20 cellular contexts compared by ENCODE assay signal in the genomic region with DNA sequence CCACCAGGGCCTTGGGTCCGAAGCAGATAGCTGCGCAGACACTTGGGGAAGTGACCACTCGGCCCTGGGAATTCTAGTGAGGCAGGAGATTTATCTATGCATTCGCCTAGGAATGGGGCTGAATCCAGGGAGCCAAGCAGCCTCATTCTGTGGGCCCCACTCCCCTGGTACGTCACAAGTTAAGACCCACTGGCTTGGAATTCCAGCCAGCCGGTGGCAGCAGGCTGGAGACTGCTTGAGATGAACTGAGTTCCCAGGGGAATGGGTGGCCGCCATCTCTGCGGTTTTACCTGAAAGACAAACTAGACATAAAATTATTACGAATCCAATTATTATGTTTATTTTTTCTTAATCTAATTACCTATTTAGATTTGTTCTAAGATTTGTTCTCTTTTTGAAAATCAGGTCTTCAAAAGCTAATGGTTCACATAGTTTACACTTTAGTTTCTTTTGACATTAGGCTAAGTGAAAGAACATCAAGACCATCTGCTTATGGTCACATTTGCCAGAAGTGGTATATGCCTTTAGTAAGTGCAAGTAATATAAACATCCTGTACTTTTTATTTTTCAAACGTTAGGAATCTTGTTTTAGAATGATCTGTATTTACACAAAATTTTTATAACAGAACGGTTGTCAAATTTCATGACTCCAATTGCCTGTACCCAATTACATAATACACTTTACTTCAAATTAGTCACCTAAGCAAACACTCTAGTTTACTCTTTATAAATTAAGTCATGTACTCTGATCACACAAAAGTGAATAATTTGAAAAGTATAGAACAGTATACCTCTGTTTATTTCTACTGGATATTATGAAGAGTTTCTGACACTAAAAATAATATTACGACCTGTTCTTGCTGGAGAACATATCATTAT.
DNase-seq lines count a peak whose midpoint lies in the region; ATAC-seq and TF ChIP-seq lines count a peak whose summit lies in the region.
"Had no signal": no experiment of that assay in that cellular context is flagged by ENCODE, and none has a peak within 500 bp of the region (broad histone marks: within the 10 kb centered on the region; RNA-seq: fewer than 3 reads in every experiment).

No MANE protein-coding gene starts in this region.

- peaks cover 1% of the 10 kb centered on the region for H3K36me3 Mint-ChIP-seq in chondrocyte (ENCODE audit: low read depth)

- DNase-seq in HT-29 (ENCODE audit: low spot score) (peak; percentile 43), NCI-H748 (lab: John Stamatoyannopoulos, UW; ENCODE audit: unreplicated experiment) (peak; percentile 84), fibroblast of gingiva (ENCODE audit: low read depth) (peak; percentile 22), NCI-H446 treated with DMSO at 0.1 percent for 48 hours (lab: John Stamatoyannopoulos, UW) (no peak), SIG-M5 treated with dmso at 0.1 percent for 504 hours (lab: John Stamatoyannopoulos, UW; ENCODE audit: unreplicated experiment) (no peak), chondrocyte (ENCODE audit: low spot score) (no peak)
- DNase-seq: activated CD4-positive, alpha-beta T cell treated with anti-CD3 and anti-CD28 coated beads for 1 hour; activated naive CD4-positive, alpha-beta T cell treated with Interleukin-2 at 50 U/mL for 16 hours; anterior cingulate cortex; CD4-positive, alpha-beta T cell; effector memory CD4-positive, alpha-beta T cell; EL; midbrain; NCI-H2029; retina had no signal

- H3K27me3 Mint-ChIP-seq in chondrocyte (ENCODE audit: low read depth): no peaks in the 10 kb centered on the region
- H3K27me3 Mint-ChIP-seq: CD4-positive, alpha-beta T cell; stimulated activated naive CD8-positive, alpha-beta T cell treated with anti-CD3 and anti-CD28 coated beads, Interleukin-15, Interleukin-2, amounts not matched to agents 100 ng/mL and 50 ng/mL, for 24 hours had no signal

- peaks cover 4% of the 10 kb centered on the region for H3K4me1 Mint-ChIP-seq in chondrocyte (ENCODE audit: low read depth)

- peak overlapping the region; percentile 92 for H3K27ac ChIP-seq in 22Rv1
- H3K27ac ChIP-seq: neutrophil had no signal

- no peak for ATAC-seq in HG02870 (IDR thresholded peaks at IDR 0.05; ENCODE audit: unreplicated experiment)

- no peak overlapping the region for H3K27ac Mint-ChIP-seq in chondrocyte (ENCODE audit: unreplicated experiment)
- H3K27ac Mint-ChIP-seq: CD4-positive, alpha-beta T cell; stimulated activated naive CD8-positive, alpha-beta T cell treated with anti-CD3 and anti-CD28 coated beads, Interleukin-15, Interleukin-2, amounts not matched to agents 100 ng/mL and 50 ng/mL, for 24 hours; T-helper 2 cell treated with Interferon-gamma antibody and Interleukin-4, amounts not matched to agents 5 μg/mL and 100 μg/mL, for 36 hours had no signal

- TF ChIP-seq CTCF in 22Rv1 (IDR thresholded peaks at IDR 0.05): no peak
- no peak for TF ChIP-seq CTCF in chondrocyte (IDR thresholded peaks at IDR 0.05)

- peaks cover 4% of the 10 kb centered on the region for H3K9me3 Mint-ChIP-seq in chondrocyte (ENCODE audit: low read depth)
- H3K9me3 Mint-ChIP-seq: CD4-positive, alpha-beta T cell; T-helper 2 cell treated with Interferon-gamma antibody and Interleukin-4, amounts not matched to agents 5 μg/mL and 100 μg/mL, for 36 hours had no signal

- no peak overlapping the region for H3K4me3 Mint-ChIP-seq in chondrocyte (ENCODE audit: unreplicated experiment)
- H3K4me3 Mint-ChIP-seq: CD4-positive, alpha-beta T cell; stimulated activated naive CD8-positive, alpha-beta T cell treated with anti-CD3 and anti-CD28 coated beads, Interleukin-15, Interleukin-2, amounts not matched to agents 100 ng/mL and 50 ng/mL, for 24 hours; T-helper 2 cell treated with Interferon-gamma antibody and Interleukin-4, amounts not matched to agents 5 μg/mL and 100 μg/mL, for 36 hours had no signal

Comparison
In these comparisons a context has a peak if more than half of its experiments do, and no peak if none do; other contexts are left out.
1. DNase-seq: peak in HT-29 (single experiment), NCI-H748 (single experiment) and fibroblast of gingiva (single experiment); none in NCI-H446 treated with DMSO at 0.1 percent for 48 hours (single experiment), SIG-M5 treated with dmso at 0.1 percent for 504 hours (single experiment) and chondrocyte (single experiment).